In the genomic region with DNA sequence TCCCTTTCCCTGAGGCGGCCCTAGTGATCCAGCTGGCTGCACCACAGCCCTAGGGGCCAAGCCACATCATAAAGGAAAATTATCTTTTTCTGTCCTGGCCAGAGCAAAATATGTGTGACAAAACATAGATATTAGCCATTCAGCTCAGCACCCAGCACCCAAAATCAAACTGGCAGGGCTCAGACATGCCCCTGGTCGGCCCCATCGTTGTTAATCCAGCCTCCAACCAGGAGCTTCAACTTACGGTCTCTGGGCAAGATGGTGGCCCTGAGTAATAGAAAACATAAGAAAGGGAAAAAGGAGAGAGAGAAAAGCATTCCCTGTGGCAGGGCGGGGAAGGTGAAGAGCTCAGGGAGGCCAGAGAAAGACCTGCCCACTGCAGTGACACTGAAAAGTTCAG, we compare ENCODE assay signal across 34 cellular contexts.
"Had no signal": no experiment of that assay in that cellular context is flagged by ENCODE, and none has a peak within 500 bp of the region (broad histone marks: within the 10 kb centered on the region; RNA-seq: fewer than 3 reads in every experiment).

No MANE protein-coding gene starts in this region.

- H3K4me2 ChIP-seq: KMS-11 had no signal

- H3K4me3 ChIP-seq: MG63 had no signal

- H3K9me3 ChIP-seq: MG63 had no signal

- DNase-seq: Karpas-422, Kasumi-1, MG63, MM.1S, MV-4-11, NCI-H1048, NCI-H1092, NCI-H1092 treated with DMSO at 0.1 percent for 48 hours, NCI-H1105, NCI-H1105 treated with DMSO at 0.1 percent for 48 hours, NCI-H1417, NCI-H1417 treated with DMSO at 0.1 percent for 48 hours, NCI-H1436, NCI-H1436 treated with DMSO at 0.1 percent for 48 hours, NCI-H146, NCI-H1694, NCI-H1694 treated with DMSO at 0.1 percent for 48 hours, NCI-H187, NCI-H187 treated with DMSO at 0.1 percent for 48 hours, NCI-H1930, NCI-H2029, NCI-H2029 treated with DMSO at 0.1 percent for 48 hours, NCI-H2081, NCI-H2081 treated with DMSO at 0.1 percent for 48 hours, NCI-H2107, NCI-H2171, NCI-H2171 treated with DMSO at 0.1 percent for 48 hours, NCI-H2227 treated with DMSO at 0.1 percent for 48 hours, NCI-H226, NCI-H345, NCI-H446, NCI-H446 treated with DMSO at 0.1 percent for 48 hours, NCI-H510A had no signal

- H3K27ac ChIP-seq: KMS-11 had no signal

- H3K27me3 ChIP-seq: MG63 had no signal

- H3K9ac ChIP-seq: KMS-11 had no signal
